In the genomic region with DNA sequence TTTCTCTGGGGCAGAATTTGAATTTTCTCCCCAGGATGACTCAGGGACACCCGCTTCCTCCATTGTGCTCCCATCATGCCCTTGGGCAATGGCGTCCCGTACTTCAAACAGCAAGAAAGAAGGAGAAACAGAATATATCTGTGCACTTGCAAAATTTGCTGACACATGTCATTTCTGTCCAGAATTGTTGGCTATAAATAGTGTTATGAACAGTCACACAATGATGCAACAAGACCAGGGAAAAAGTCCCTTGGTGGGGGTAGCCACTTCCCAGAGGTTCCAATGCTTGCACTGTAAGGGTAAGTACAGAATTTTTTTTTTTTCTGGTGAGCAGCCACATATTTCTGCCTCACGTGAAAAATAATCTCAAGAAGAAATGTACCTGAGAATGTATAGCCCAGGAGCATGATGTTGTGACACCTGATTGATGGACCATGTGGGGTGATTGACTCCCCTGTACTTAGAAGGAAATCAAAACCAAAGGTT, we compare ENCODE assay signal across 12 cellular contexts. TPM values are rescaled to one million over a fixed set of nuclear protein-coding genes. Genes with fewer than 3 reads are reported as not detected.
A peak's percentile ranks its signal among the peaks of the same experiment; 100 is the strongest.
DNase-seq lines count a peak whose midpoint lies in the region; ATAC-seq and TF ChIP-seq lines count a peak whose summit lies in the region.
"Had no signal": no experiment of that assay in that cellular context is flagged by ENCODE, and none has a peak within 500 bp of the region (broad histone marks: within the 10 kb centered on the region; RNA-seq: fewer than 3 reads in every experiment).

No MANE protein-coding gene starts in this region.

- peak overlapping the region; percentile 27 for H3K4me3 Mint-ChIP-seq in activated naive CD8-positive, alpha-beta T cell
- H3K4me3 Mint-ChIP-seq in activated naive CD8-positive, alpha-beta T cell treated with anti-CD3 and anti-CD28 coated beads for 36 hours: no peak overlapping the region
- H3K4me3 Mint-ChIP-seq in T-helper 17 cell (peak overlapping the region; percentile 61), mesothelial cell of epicardium (no peak overlapping the region)

- H3K4me3 ChIP-seq in liver (ENCODE audit: low read depth in 1 of 3, low read length in 3 of 3): no peak overlapping the region

- no peak for DNase-seq in activated naive CD8-positive, alpha-beta T cell treated with anti-CD3 and anti-CD28 coated beads for 36 hours
- DNase-seq in T-helper 17 cell (no peak), AG20443 (ENCODE audit: low spot score) (no peak), mesothelial cell of epicardium (ENCODE audit: low spot score in 2 of 2, unreplicated experiment in 2 of 2) (no peak)
- DNase-seq in stimulated activated CD4-positive, alpha-beta T cell treated with anti-CD3 and anti-CD28 coated beads, Interleukin-1b, Interleukin-23, amount 100 ng/mL, for 48 hours: no peak
- DNase-seq: brain microvascular endothelial cell; NCI-H69; small intestine; stimulated activated CD8-positive, alpha-beta memory T cell treated with anti-CD3 and anti-CD28 coated beads, Interleukin-4, amount 100 ng/mL, for 48 hours had no signal

- no peak for TF ChIP-seq RAD21 in liver (IDR thresholded peaks at IDR 0.05)

- peaks cover 84% of the 10 kb centered on the region for H3K4me1 Mint-ChIP-seq in activated naive CD8-positive, alpha-beta T cell (ENCODE audit: low read depth)
- H3K4me1 Mint-ChIP-seq in activated naive CD8-positive, alpha-beta T cell treated with anti-CD3 and anti-CD28 coated beads for 36 hours: peaks cover 73% of the 10 kb centered on the region
- H3K4me1 Mint-ChIP-seq in T-helper 17 cell (peaks cover 54% of the 10 kb centered on the region), mesothelial cell of epicardium (no peaks in the 10 kb centered on the region)

- peaks cover 2% of the 10 kb centered on the region for H3K9me3 ChIP-seq in T-helper 17 cell (ENCODE audit: control insufficient read depth, low read length, poor library complexity, severe bottlenecking)
- no peaks in the 10 kb centered on the region for H3K9me3 ChIP-seq in liver (ENCODE audit: control insufficient read depth in 4 of 4, low read length in 3 of 4)

- WGBS in liver: 72% methylated on average over 4 of the region's 4 CpGs

- no peaks in the 10 kb centered on the region for H3K36me3 ChIP-seq in liver (ENCODE audit: control insufficient read depth in 4 of 4, insufficient read depth in 3 of 4, low read depth in 1 of 4, low read length in 3 of 4)
- H3K36me3 ChIP-seq: brain microvascular endothelial cell had no signal

- H3K9me3 Mint-ChIP-seq in activated naive CD8-positive, alpha-beta T cell (ENCODE audit: low read depth): no peaks in the 10 kb centered on the region
- peaks cover 3% of the 10 kb centered on the region for H3K9me3 Mint-ChIP-seq in activated naive CD8-positive, alpha-beta T cell treated with anti-CD3 and anti-CD28 coated beads for 36 hours
- H3K9me3 Mint-ChIP-seq in mesothelial cell of epicardium: no peaks in the 10 kb centered on the region

- H3K27ac ChIP-seq in liver (ENCODE audit: low read depth in 1 of 2, low read length in 2 of 2): no peak overlapping the region
- H3K27ac ChIP-seq: brain microvascular endothelial cell had no signal

- no peak overlapping the region for H3K27ac Mint-ChIP-seq in activated naive CD8-positive, alpha-beta T cell
- no peak overlapping the region for H3K27ac Mint-ChIP-seq in activated naive CD8-positive, alpha-beta T cell treated with anti-CD3 and anti-CD28 coated beads for 36 hours
- H3K27ac Mint-ChIP-seq in T-helper 17 cell: no peak overlapping the region
- no peak overlapping the region for H3K27ac Mint-ChIP-seq in mesothelial cell of epicardium

- H3K36me3 Mint-ChIP-seq in activated naive CD8-positive, alpha-beta T cell: no peaks in the 10 kb centered on the region
- H3K36me3 Mint-ChIP-seq in activated naive CD8-positive, alpha-beta T cell treated with anti-CD3 and anti-CD28 coated beads for 36 hours: peaks cover 2% of the 10 kb centered on the region
- H3K36me3 Mint-ChIP-seq in T-helper 17 cell (ENCODE audit: low read depth): no peaks in the 10 kb centered on the region
- H3K36me3 Mint-ChIP-seq in mesothelial cell of epicardium: no peaks in the 10 kb centered on the region

- no peak overlapping the region for H3K9ac ChIP-seq in liver (ENCODE audit: low read depth in 1 of 2, low read length in 2 of 2)

- no peaks in the 10 kb centered on the region for H3K4me1 ChIP-seq in liver (ENCODE audit: control insufficient read depth in 4 of 4, insufficient read depth in 4 of 4, low read length in 3 of 4)

- ATAC-seq in T-helper 17 cell (no peak), GM18867 (IDR thresholded peaks at IDR 0.05; ENCODE audit: unreplicated experiment) (no peak)

- H3K27me3 Mint-ChIP-seq in activated naive CD8-positive, alpha-beta T cell: no peaks in the 10 kb centered on the region
- H3K27me3 Mint-ChIP-seq in activated naive CD8-positive, alpha-beta T cell treated with anti-CD3 and anti-CD28 coated beads for 36 hours: peaks cover 31% of the 10 kb centered on the region
- H3K27me3 Mint-ChIP-seq in T-helper 17 cell: no peaks in the 10 kb centered on the region
- H3K27me3 Mint-ChIP-seq in mesothelial cell of epicardium (ENCODE audit: low read depth): peaks cover 21% of the 10 kb centered on the region

- TF ChIP-seq CTCF in liver (IDR thresholded peaks at IDR 0.05; ENCODE audit: low read depth, low read length, missing input control) (no peak), mesothelial cell of epicardium (IDR thresholded peaks at IDR 0.05; ENCODE audit: unreplicated experiment) (no peak)

- peaks cover 0 to 2% (median 0%) of the 10 kb centered on the region in 4 donors for H3K27me3 ChIP-seq in liver (ENCODE audit: control insufficient read depth in 4 of 4, insufficient read depth in 4 of 4, low read length in 3 of 4)
- H3K27me3 ChIP-seq: brain microvascular endothelial cell had no signal

TF ChIP-seq in liver, 16 proteins besides CTCF, POLR2A, EP300 and RAD21:
- TF ChIP-seq YY1 (IDR thresholded peaks at IDR 0.05): peak; percentile 71
- no peak for TF ChIP-seq JUND (IDR thresholded peaks at IDR 0.05)

RNA-seq across cellular contexts. Expression of a gene that starts 9.1 kb away (rescaled TPM):
- 10 to 100 TPM in 1 of 2 experiments, 1 to 10 TPM in 1; 9.0 to 10.1 TPM for total RNA-seq in activated naive CD8-positive, alpha-beta T cell treated with anti-CD3 and anti-CD28 coated beads for 36 hours
- 10 to 100 TPM; 21.5 to 22.2 TPM for total RNA-seq in T-helper 17 cell
- total RNA-seq in liver: 10 to 100 TPM in 1 of 2 donors, 1 to 10 TPM in 1; 4.5 to 16.3 TPM
- 1 to 10 TPM; 1.2 to 5.1 TPM for polyA plus RNA-seq in liver
- total RNA-seq in mesothelial cell of epicardium: 0.53 to 0.92 TPM (median 0.75 TPM) in 3 replicates

RNA-seq across cellular contexts. Expression of a gene that starts 34.9 kb away (rescaled TPM):
- under 1 TPM in 1 of 2 experiments, not detected in 1; 0.40 TPM for total RNA-seq in activated naive CD8-positive, alpha-beta T cell treated with anti-CD3 and anti-CD28 coated beads for 36 hours
- total RNA-seq in T-helper 17 cell (under 1 TPM in 1 of 2 donors, not detected in 1; 0.86 TPM), liver (under 1 TPM; 0.08 to 0.23 TPM), mesothelial cell of epicardium (not detected in 3 replicates)
- under 1 TPM; 0.06 to 0.33 TPM for polyA plus RNA-seq in liver

RNA-seq across cellular contexts. Expression of a gene that starts 41.4 kb away (rescaled TPM):
- total RNA-seq in activated naive CD8-positive, alpha-beta T cell treated with anti-CD3 and anti-CD28 coated beads for 36 hours: 1 to 10 TPM in 1 of 2 experiments, under 1 TPM in 1; 0.98 to 1.8 TPM
- not detected for total RNA-seq in T-helper 17 cell
- 1 to 10 TPM in 1 of 2 donors, under 1 TPM in 1; 0.42 to 1.1 TPM for total RNA-seq in liver
- polyA plus RNA-seq in liver: under 1 TPM; 0.28 to 0.79 TPM
- total RNA-seq in mesothelial cell of epicardium: 4.2 to 6.0 TPM (median 5.2 TPM) in 3 replicates

Comparison
In these comparisons a context has a peak if more than half of its experiments do, and no peak if none do; other contexts are left out.
1. H3K4me3 Mint-ChIP-seq: peak in activated naive CD8-positive, alpha-beta T cell (single experiment) and T-helper 17 cell (single experiment); none in activated naive CD8-positive, alpha-beta T cell treated with anti-CD3 and anti-CD28 coated beads for 36 hours (single experiment) and mesothelial cell of epicardium (single experiment).